ENCODE assay signal across 9 cellular contexts in the genomic region with DNA sequence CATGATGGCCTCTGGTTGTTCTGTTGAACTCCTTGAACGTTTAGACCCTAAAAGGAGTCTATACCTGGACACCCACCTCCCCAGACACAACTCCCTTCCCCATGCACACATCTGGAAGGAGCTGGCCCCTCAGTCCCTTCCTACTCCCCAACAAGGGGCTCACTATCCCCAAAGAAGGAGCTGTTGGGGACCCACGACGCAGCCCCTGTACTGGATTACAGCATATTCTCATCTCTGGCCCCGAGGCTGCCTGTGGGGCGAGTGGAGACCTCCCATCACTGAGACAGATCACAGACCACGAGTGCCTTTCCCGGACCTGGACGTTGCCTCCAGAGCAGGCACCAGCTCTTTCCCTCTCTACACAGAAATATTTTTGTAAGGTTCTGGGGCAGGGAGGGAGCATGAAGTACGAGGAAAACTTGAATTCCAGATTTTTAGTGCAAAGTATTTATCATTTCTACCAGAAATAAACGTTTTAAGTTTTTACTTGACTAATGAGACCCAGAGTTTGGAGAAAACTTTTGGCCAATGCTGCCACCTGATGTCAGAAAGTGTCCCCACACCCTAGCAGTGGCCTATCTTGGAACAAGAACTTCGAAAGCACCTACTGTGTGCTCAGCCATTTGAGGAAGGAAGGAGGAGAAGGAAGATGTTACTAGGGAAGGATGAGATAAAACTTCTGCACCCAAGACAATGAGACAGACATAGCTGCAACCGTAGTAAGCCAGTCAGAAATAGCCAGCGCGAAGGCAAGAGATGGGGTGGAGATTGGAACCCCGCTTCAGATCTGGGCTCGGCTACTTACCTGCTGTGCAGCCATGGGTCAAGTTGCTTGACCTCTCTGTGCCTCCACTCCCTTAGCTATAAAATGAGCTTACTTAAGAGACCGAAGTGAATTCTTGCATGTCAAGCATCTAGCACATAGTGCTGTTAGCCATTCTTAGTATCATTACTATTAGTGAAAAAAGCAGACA. TPM values are rescaled to one million over a fixed set of nuclear protein-coding genes. Genes with fewer than 3 reads are reported as not detected.
A peak's percentile ranks its signal among the peaks of the same experiment; 100 is the strongest.
DNase-seq lines count a peak whose midpoint lies in the region; FAIRE-seq and TF ChIP-seq lines count a peak whose summit lies in the region.
"Had no signal": no experiment of that assay in that cellular context is flagged by ENCODE, and none has a peak within 500 bp of the region (broad histone marks: within the 10 kb centered on the region; RNA-seq: fewer than 3 reads in every experiment).

No MANE protein-coding gene starts in this region.

- TF ChIP-seq POLR2A in endothelial cell of umbilical vein (IDR thresholded peaks at IDR 0.05; ENCODE audit: low read depth, low read length) = no peak

- dilution Hi-C loops in endothelial cell of umbilical vein (cut with MboI; ENCODE audit: extremely low pct_ligation_motif_present, low sequenced_read_pairs) = no loop called here

- H3K4me1 ChIP-seq in OCI-LY1 (ENCODE audit: insufficient read depth, low read length, severe bottlenecking) = no peaks in the 10 kb centered on the region
- H3K4me1 ChIP-seq in endothelial cell of umbilical vein (ENCODE audit: control insufficient read depth, extremely low read depth, insufficient read depth, low read length) = peaks cover 11% of the 10 kb centered on the region

- H3K9ac ChIP-seq in OCI-LY1 (ENCODE audit: low read length) (no peak overlapping the region), endothelial cell of umbilical vein (replicated peaks; ENCODE audit: extremely low read depth, insufficient read depth, low read length) (no peak overlapping the region)
- H3K9ac ChIP-seq: BLaER1 treated with 17β-estradiol and CSF1 and Interleukin-3, amounts not matched to agents 10 nM and 100 nM had no signal

- no peak overlapping the region for H3K4me3 ChIP-seq in OCI-LY1 (ENCODE audit: low read depth, low read length, poor library complexity, severe bottlenecking)
- no peak overlapping the region for H3K4me3 ChIP-seq in endothelial cell of umbilical vein (replicated peaks in 1 of 3; ENCODE audit: insufficient read depth in 1 of 3, low read depth in 1 of 3, low read length in 3 of 3)
- H3K4me3 ChIP-seq: BLaER1 treated with 17β-estradiol and CSF1 and Interleukin-3, amounts not matched to agents 10 nM and 100 nM had no signal

- TF ChIP-seq CTCF in OCI-LY1 (IDR thresholded peaks at IDR 0.05; ENCODE audit: low read length) (peak; percentile 49), endothelial cell of umbilical vein (IDR thresholded peaks at IDR 0.05; ENCODE audit: extremely low read depth in 1 of 2, insufficient read depth in 1 of 2, low read depth in 1 of 2, low read length in 2 of 2) (peak; percentile 49 to 63)

- no peaks in the 10 kb centered on the region for H3K79me2 ChIP-seq in OCI-LY1 (ENCODE audit: insufficient read depth, low read length)
- no peaks in the 10 kb centered on the region for H3K79me2 ChIP-seq in endothelial cell of umbilical vein (ENCODE audit: control insufficient read depth, insufficient read depth, low read length)

- no peaks in the 10 kb centered on the region for H3K9me1 ChIP-seq in endothelial cell of umbilical vein (replicated peaks; ENCODE audit: control insufficient read depth, extremely low read depth, insufficient read depth, low read length)

- no peaks in the 10 kb centered on the region for H4K20me1 ChIP-seq in OCI-LY1 (ENCODE audit: insufficient read depth, low read length)
- H4K20me1 ChIP-seq in endothelial cell of umbilical vein (replicated peaks; ENCODE audit: control insufficient read depth, extremely low read depth, insufficient read depth, low read length) = no peaks in the 10 kb centered on the region

- H3F3A ChIP-seq in OCI-LY1 (ENCODE audit: insufficient read depth, low read length) = no peaks in the 10 kb centered on the region

- POLR2A ChIA-PET in endothelial cell of umbilical vein (lab: Charles Lee) = interaction anchor here (1.3 kb wide), 1 partner anchor 57 kb away, joined by 3 read pairs; no protein-coding TSS in a partner anchor

- H3K36me3 ChIP-seq in OCI-LY1 (ENCODE audit: insufficient read depth, low read length) (no peaks in the 10 kb centered on the region), endothelial cell of umbilical vein (ENCODE audit: control insufficient read depth in 2 of 2, extremely low read depth in 1 of 2, insufficient read depth in 2 of 2, low read length in 2 of 2) (no peaks in the 10 kb centered on the region)

- H3K27me3 ChIP-seq in OCI-LY1 (ENCODE audit: insufficient read depth, low read length) (no peaks in the 10 kb centered on the region), endothelial cell of umbilical vein (ENCODE audit: control insufficient read depth in 2 of 2, insufficient read depth in 2 of 2, low read length in 2 of 2) (peaks cover 1 to 7% of the 10 kb centered on the region in 2 experiments)

- no TSS peak for BruUV-seq in endothelial cell of umbilical vein (replicated peaks; lab: Mats Ljungman, UMichigan)

- CTCF ChIA-PET in endothelial cell of umbilical vein (lab: Charles Lee) = interaction anchor here (0.8 to 16.4 kb wide), 11 partner anchors 9 to 72 kb away, joined by 3 to 327 read pairs (median 7); a partner anchor contains a TSS

- DNase-seq in DMS79 treated with DMSO at 0.1 percent for 48 hours (lab: John Stamatoyannopoulos, UW) (peak; percentile 24), DMS79 (lab: John Stamatoyannopoulos, UW) (no peak), endothelial cell of umbilical vein (ENCODE audit: low read depth, low spot score) (peak; percentile 48), retina (peak; percentile 68), NCI-H1694 treated with DMSO at 0.1 percent for 48 hours (lab: John Stamatoyannopoulos, UW) (no peak), kidney glomerular epithelial cell (lab: John Stamatoyannopoulos, UW) (no peak), NK-92 (lab: John Stamatoyannopoulos, UW; ENCODE audit: unreplicated experiment) (no peak)

- H3K9me3 ChIP-seq in OCI-LY1 (ENCODE audit: low read length) (no peaks in the 10 kb centered on the region), endothelial cell of umbilical vein (replicated peaks; ENCODE audit: control insufficient read depth, insufficient read depth, low read length) (no peaks in the 10 kb centered on the region)
- H3K9me3 ChIP-seq: BLaER1 treated with 17β-estradiol and CSF1 and Interleukin-3, amounts not matched to agents 10 nM and 100 nM had no signal

- H3K4me2 ChIP-seq in OCI-LY1 (ENCODE audit: low read length) (no peak overlapping the region), endothelial cell of umbilical vein (ENCODE audit: insufficient read depth, low read length) (no peak overlapping the region)
- H3K4me2 ChIP-seq: BLaER1 treated with 17β-estradiol and CSF1 and Interleukin-3, amounts not matched to agents 10 nM and 100 nM had no signal

- intact Hi-C loops in endothelial cell of umbilical vein (cut with micrococcal nuclease) = loop anchor here (1.0 kb wide), 1 partner anchor 57 kb away; no protein-coding TSS in a partner anchor

- H2AFZ ChIP-seq in OCI-LY1 (ENCODE audit: low read length) (no peak overlapping the region), endothelial cell of umbilical vein (ENCODE audit: low read depth, low read length) (no peak overlapping the region)

- no peak for FAIRE-seq in endothelial cell of umbilical vein (lab: Jason Lieb, UNC)

- no peaks in the 10 kb centered on the region for H3K9me2 ChIP-seq in OCI-LY1 (ENCODE audit: low read depth, low read length)

- H3K27ac ChIP-seq in OCI-LY1 (ENCODE audit: low read depth, low read length, poor library complexity, severe bottlenecking) = no peak overlapping the region
- H3K27ac ChIP-seq in endothelial cell of umbilical vein (ENCODE audit: insufficient read depth, low read depth, low read length) = no peak overlapping the region
- H3K27ac ChIP-seq: BLaER1 treated with 17β-estradiol and CSF1 and Interleukin-3, amounts not matched to agents 10 nM and 100 nM had no signal

TF ChIP-seq in endothelial cell of umbilical vein, 7 proteins besides CTCF, POLR2A, EP300 and RAD21:
- no peak for TF ChIP-seq EZH2 (IDR thresholded peaks at IDR 0.05; ENCODE audit: borderline replicate concordance, low read depth, low read length, severe bottlenecking)
- TF ChIP-seq JUN (IDR thresholded peaks at IDR 0.05; ENCODE audit: borderline replicate concordance, insufficient read depth, insufficient read length, low read depth) = no peak
- no peak for TF ChIP-seq FOS (IDR thresholded peaks at IDR 0.05; ENCODE audit: borderline replicate concordance, insufficient read depth, low read length)
- TF ChIP-seq GATA2 (IDR thresholded peaks at IDR 0.05; ENCODE audit: insufficient read depth, insufficient read length, low read depth, low read length) = no peak
- TF ChIP-seq, protein P1, sequence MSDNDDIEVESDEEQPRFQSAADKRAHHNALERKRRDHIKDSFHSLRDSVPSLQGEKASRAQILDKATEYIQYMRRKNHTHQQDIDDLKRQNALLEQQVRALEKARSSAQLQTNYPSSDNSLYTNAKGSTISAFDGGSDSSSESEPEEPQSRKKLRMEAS (IDR thresholded peaks at IDR 0.05; ENCODE audit: insufficient read depth, insufficient read length) = no peak
- no peak for TF ChIP-seq MYC (IDR thresholded peaks at IDR 0.05; ENCODE audit: low read depth, low read length)
- no peak for TF ChIP-seq POLR2AphosphoS5 (IDR thresholded peaks at IDR 0.05; ENCODE audit: insufficient read depth, low read depth, low read length)

RNA-seq across cellular contexts. Expression of a gene that starts 10.2 kb away (rescaled TPM):
- total RNA-seq in endothelial cell of umbilical vein = not detected in 2 replicates
- polyA plus RNA-seq in endothelial cell of umbilical vein = 0.06 and 0.08 TPM in 2 replicates
- 0.03 TPM in 1 of 2 replicates, not detected in the other for polyA plus RNA-seq in endothelial cell of umbilical vein (2011; cell fraction: cytosol; rRNA removed)
- polyA plus RNA-seq in endothelial cell of umbilical vein (2011; cell fraction: nucleus; rRNA removed) = not detected in 2 replicates
- polyA plus RNA-seq in endothelial cell of umbilical vein (2012) = not detected in 2 replicates
- 0.17 TPM in 1 of 2 replicates, not detected in the other for polyA minus RNA-seq in endothelial cell of umbilical vein
- polyA minus RNA-seq in endothelial cell of umbilical vein (2011; cell fraction: cytosol; rRNA and poly(A)+ RNA removed) = not detected
- polyA minus RNA-seq in endothelial cell of umbilical vein (2011; cell fraction: nucleus; rRNA and poly(A)+ RNA removed) = not detected in 2 replicates

RNA-seq across cellular contexts. Expression of a gene that starts 18.9 kb away (rescaled TPM):
- 26.7 and 32.1 TPM in 2 replicates for total RNA-seq in endothelial cell of umbilical vein
- polyA plus RNA-seq in endothelial cell of umbilical vein = 33.8 and 38.1 TPM in 2 replicates
- polyA plus RNA-seq in endothelial cell of umbilical vein (2011; cell fraction: cytosol; rRNA removed) = 20.8 and 23.6 TPM in 2 replicates
- polyA plus RNA-seq in endothelial cell of umbilical vein (2011; cell fraction: nucleus; rRNA removed) = 14.3 and 15.6 TPM in 2 replicates
- polyA plus RNA-seq in endothelial cell of umbilical vein (2012) = 21.1 and 24.9 TPM in 2 replicates
- polyA minus RNA-seq in endothelial cell of umbilical vein = 10.8 and 11.1 TPM in 2 replicates
- polyA minus RNA-seq in endothelial cell of umbilical vein (2011; cell fraction: cytosol; rRNA and poly(A)+ RNA removed) = 15.2 TPM
- 6.8 and 7.0 TPM in 2 replicates for polyA minus RNA-seq in endothelial cell of umbilical vein (2011; cell fraction: nucleus; rRNA and poly(A)+ RNA removed)

Comparison
In these comparisons a context has a peak if more than half of its experiments do, and no peak if none do; other contexts are left out.
1. DNase-seq: peak in DMS79 treated with DMSO at 0.1 percent for 48 hours (single experiment), endothelial cell of umbilical vein (single experiment) and retina (single experiment); none in DMS79 (single experiment), NCI-H1694 treated with DMSO at 0.1 percent for 48 hours (single experiment), kidney glomerular epithelial cell (single experiment) and NK-92 (single experiment).